ENCODE assay signal across 23 cellular contexts in the genomic region with DNA sequence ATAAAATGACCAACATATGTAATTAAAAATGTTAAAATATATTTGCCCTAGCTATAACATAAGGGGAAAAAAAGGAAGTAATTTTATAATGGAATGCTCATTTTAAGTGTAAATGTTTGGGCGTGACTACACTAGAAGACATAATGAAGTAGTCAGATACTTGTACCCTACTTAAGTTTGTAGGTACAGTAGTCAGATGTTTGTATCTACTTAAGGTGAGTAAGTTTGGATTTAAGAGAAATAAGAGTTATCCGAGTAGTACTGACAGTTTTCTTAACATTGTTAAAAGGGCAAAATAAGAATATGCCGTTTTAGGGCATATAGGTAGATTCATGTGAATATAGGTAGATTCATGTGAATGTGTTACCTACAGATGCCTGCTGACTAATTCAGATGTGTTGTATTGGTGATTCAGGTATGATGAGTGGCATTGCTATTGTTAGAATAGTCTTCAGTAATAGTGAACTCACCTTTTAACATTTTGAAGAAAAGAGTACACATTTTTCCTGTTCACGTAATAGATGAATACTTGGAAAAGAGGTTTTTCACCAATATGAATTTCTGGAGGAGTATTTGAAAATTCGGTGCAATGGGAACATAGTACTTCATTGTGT. TPM values are rescaled to one million over a fixed set of nuclear protein-coding genes. Genes with fewer than 3 reads are reported as not detected.
A peak's percentile ranks its signal among the peaks of the same experiment; 100 is the strongest.
DNase-seq lines count a peak whose midpoint lies in the region; TF ChIP-seq lines count a peak whose summit lies in the region.
"Had no signal": no experiment of that assay in that cellular context is flagged by ENCODE, and none has a peak within 500 bp of the region (broad histone marks: within the 10 kb centered on the region; RNA-seq: fewer than 3 reads in every experiment).

No MANE protein-coding gene starts in this region.

- H3K18ac ChIP-seq in trophoblast cell (ENCODE audit: low read length): no peak overlapping the region

- no CpG with 5 or more reads among the region's 5 CpGs for WGBS in trophoblast cell (ENCODE audit: extremely low coverage, insufficient coverage, insufficient read length)

- H3K79me1 ChIP-seq in trophoblast cell (ENCODE audit: low read length): peaks cover 4% of the 10 kb centered on the region

- no peak overlapping the region for H2AFZ ChIP-seq in trophoblast cell (ENCODE audit: insufficient read depth, low read length, poor library complexity)

- H3K4me1 Mint-ChIP-seq in CD8-positive, alpha-beta memory T cell: peaks cover 29 to 77% (median 77%) of the 10 kb centered on the region in 3 donors
- H3K4me1 Mint-ChIP-seq in endothelial cell (ENCODE audit: unreplicated experiment): peaks cover 48% of the 10 kb centered on the region

- no peak overlapping the region for H3K23ac ChIP-seq in trophoblast cell (ENCODE audit: low read length)

- peaks cover 0 to 21% (median 4%) of the 10 kb centered on the region in 3 donors for H3K36me3 Mint-ChIP-seq in CD8-positive, alpha-beta memory T cell
- peaks cover 7% of the 10 kb centered on the region for H3K36me3 Mint-ChIP-seq in endothelial cell (ENCODE audit: low read depth, unreplicated experiment)

- peak overlapping the region; percentile 91 for H3K4ac ChIP-seq in trophoblast cell (ENCODE audit: low read depth, low read length)

- no peak overlapping the region for H3K4me2 ChIP-seq in trophoblast cell (ENCODE audit: low read length)

- no peaks in the 10 kb centered on the region for H3K27me3 ChIP-seq in CD8-positive, alpha-beta memory T cell (ENCODE audit: insufficient read depth, low read length, poor library complexity, severe bottlenecking)
- H3K27me3 ChIP-seq in trophoblast cell (ENCODE audit: insufficient read depth, low read length): no peaks in the 10 kb centered on the region
- H3K27me3 ChIP-seq: adrenal gland, brain microvascular endothelial cell, esophagus squamous epithelium, gastrocnemius medialis had no signal

- no peak overlapping the region for H4K12ac ChIP-seq in trophoblast cell (ENCODE audit: low read depth, low read length)

- H2BK120ac ChIP-seq in trophoblast cell (ENCODE audit: insufficient read depth, low read length, poor library complexity): no peak overlapping the region

- H2BK5ac ChIP-seq in trophoblast cell (ENCODE audit: low read depth, low read length, poor library complexity): no peak overlapping the region

- no peak overlapping the region for H3K4me3 ChIP-seq in CD8-positive, alpha-beta memory T cell (ENCODE audit: low read length)
- no peak overlapping the region for H3K4me3 ChIP-seq in trophoblast cell (ENCODE audit: low read depth, low read length)
- H3K4me3 ChIP-seq: adrenal gland, esophagus squamous epithelium, gastrocnemius medialis had no signal

- H3K9ac ChIP-seq in trophoblast cell (ENCODE audit: low read length): no peak overlapping the region

- peaks cover 50% of the 10 kb centered on the region for H3K4me1 ChIP-seq in CD8-positive, alpha-beta memory T cell (ENCODE audit: insufficient read depth, low read length)
- H3K4me1 ChIP-seq in trophoblast cell (ENCODE audit: control insufficient read depth in 1 of 2, insufficient read depth in 2 of 2, low read length in 2 of 2): peaks cover 4 to 9% of the 10 kb centered on the region in 2 experiments

- H3K27ac Mint-ChIP-seq in CD8-positive, alpha-beta memory T cell: peak overlapping the region in 2 of 8 donors; percentile 22 to 61
- H3K27ac Mint-ChIP-seq in endothelial cell (ENCODE audit: unreplicated experiment): peak overlapping the region; percentile 53

- no peak overlapping the region for H2BK12ac ChIP-seq in trophoblast cell (ENCODE audit: low read length)

- peak overlapping the region in 4 of 7 donors; percentile 1 to 63 (median 6) for H3K4me3 Mint-ChIP-seq in CD8-positive, alpha-beta memory T cell
- H3K4me3 Mint-ChIP-seq in endothelial cell (ENCODE audit: unreplicated experiment): no peak overlapping the region

- H3K79me2 ChIP-seq in trophoblast cell (ENCODE audit: control insufficient read depth, insufficient read depth, low read length, poor library complexity): peaks cover 3% of the 10 kb centered on the region

- no peak overlapping the region for H4K91ac ChIP-seq in trophoblast cell (ENCODE audit: low read depth, low read length)

- TF ChIP-seq CTCF in endothelial cell (IDR thresholded peaks at IDR 0.05; ENCODE audit: unreplicated experiment): no peak

- no peak overlapping the region for H3K27ac ChIP-seq in CD8-positive, alpha-beta memory T cell (ENCODE audit: low read depth, low read length)
- H3K27ac ChIP-seq in trophoblast cell (ENCODE audit: low read depth, low read length): no peak overlapping the region
- H3K27ac ChIP-seq: brain microvascular endothelial cell, gastrocnemius medialis had no signal

- peaks cover 12% of the 10 kb centered on the region for H3K36me3 ChIP-seq in CD8-positive, alpha-beta memory T cell (ENCODE audit: insufficient read depth, low read length)
- peaks cover 1 to 4% of the 10 kb centered on the region in 2 experiments for H3K36me3 ChIP-seq in trophoblast cell (ENCODE audit: control insufficient read depth in 1 of 2, insufficient read depth in 2 of 2, low read length in 2 of 2)

- no peak overlapping the region for H3K14ac ChIP-seq in trophoblast cell (ENCODE audit: low read length)

- CTCF ChIA-PET in CD8-positive, alpha-beta memory T cell (lab: Charles Lee): no interaction called here

- no peaks in the 10 kb centered on the region for H3K9me3 ChIP-seq in CD8-positive, alpha-beta memory T cell (ENCODE audit: low read length)
- no peaks in the 10 kb centered on the region for H3K9me3 ChIP-seq in trophoblast cell (ENCODE audit: insufficient read depth, low read depth, low read length)
- H3K9me3 ChIP-seq: adrenal gland, esophagus squamous epithelium, gastrocnemius medialis had no signal

- H3K9me3 Mint-ChIP-seq in CD8-positive, alpha-beta memory T cell: no peaks in the 10 kb centered on the region
- H3K9me3 Mint-ChIP-seq in endothelial cell (ENCODE audit: unreplicated experiment): no peaks in the 10 kb centered on the region
- H3K9me3 Mint-ChIP-seq: CD4-positive, alpha-beta memory T cell had no signal

- no peak for DNase-seq in CD8-positive, alpha-beta memory T cell
- DNase-seq in HPDE6-E6E7 (ENCODE audit: extremely low spot score) (peak; percentile 63), endothelial cell (ENCODE audit: low spot score) (no peak), trophoblast cell (no peak), hippocampal formation (lab: John Stamatoyannopoulos, UW) (no peak), mesenteric fat pad (ENCODE audit: low spot score) (no peak)
- no peak for DNase-seq in effector CD4-positive, alpha-beta T cell
- DNase-seq: activated CD4-positive, alpha-beta T cell treated with anti-CD3 and anti-CD28 coated beads, Interleukin-2, amount 50 U/mL, for 4 hours; activated gamma-delta T cell; adrenal gland; brain microvascular endothelial cell; CD4-positive, alpha-beta memory T cell; effector memory CD4-positive, alpha-beta T cell; esophagus squamous epithelium; gastrocnemius medialis; hypothalamus; IMR-90; NCI-H1105 treated with DMSO at 0.1 percent for 48 hours; NCI-H2081; OCI-M1; SHP77; small intestine; T1000 had no signal

- no peak overlapping the region for H4K8ac ChIP-seq in trophoblast cell (ENCODE audit: low read depth, low read length)

- POLR2A ChIA-PET in CD8-positive, alpha-beta memory T cell (lab: Charles Lee): interaction anchor here (0.9 kb wide), 1 partner anchor 14 kb away, joined by 3 read pairs; no protein-coding TSS in a partner anchor

- no peak overlapping the region for H2AK5ac ChIP-seq in trophoblast cell (ENCODE audit: low read length)

- H3K27me3 Mint-ChIP-seq in CD8-positive, alpha-beta memory T cell: no peaks in the 10 kb centered on the region
- peaks cover 3% of the 10 kb centered on the region for H3K27me3 Mint-ChIP-seq in endothelial cell (ENCODE audit: unreplicated experiment)
- H3K27me3 Mint-ChIP-seq: CD4-positive, alpha-beta memory T cell had no signal

RNA-seq across cellular contexts. Expression of a gene that starts 14.9 kb away (rescaled TPM):
- total RNA-seq in CD8-positive, alpha-beta memory T cell: 100 to 1,000 TPM; 167 to 193 TPM
- polyA plus RNA-seq in CD8-positive, alpha-beta memory T cell: 228 TPM
- total RNA-seq in endothelial cell (ENCODE audit: unreplicated experiment) (180 TPM), mesenteric fat pad (182 TPM)
- 181 and 185 TPM in 2 replicates for polyA plus RNA-seq in trophoblast cell (2013)

RNA-seq across cellular contexts. Expression of a gene that starts 43.0 kb away (rescaled TPM):
- total RNA-seq in CD8-positive, alpha-beta memory T cell: not detected
- polyA plus RNA-seq in CD8-positive, alpha-beta memory T cell: not detected
- not detected for total RNA-seq in endothelial cell (ENCODE audit: unreplicated experiment)
- polyA plus RNA-seq in trophoblast cell (2013): 1.1 and 1.4 TPM in 2 replicates
- 0.22 TPM for total RNA-seq in mesenteric fat pad
- total RNA-seq: CD4-positive, alpha-beta memory T cell; gastrocnemius medialis had no signal
- polyA plus RNA-seq: CD4-positive, alpha-beta memory T cell; IMR-90 had no signal
